15 cellular contexts compared by ENCODE assay signal in the genomic region with DNA sequence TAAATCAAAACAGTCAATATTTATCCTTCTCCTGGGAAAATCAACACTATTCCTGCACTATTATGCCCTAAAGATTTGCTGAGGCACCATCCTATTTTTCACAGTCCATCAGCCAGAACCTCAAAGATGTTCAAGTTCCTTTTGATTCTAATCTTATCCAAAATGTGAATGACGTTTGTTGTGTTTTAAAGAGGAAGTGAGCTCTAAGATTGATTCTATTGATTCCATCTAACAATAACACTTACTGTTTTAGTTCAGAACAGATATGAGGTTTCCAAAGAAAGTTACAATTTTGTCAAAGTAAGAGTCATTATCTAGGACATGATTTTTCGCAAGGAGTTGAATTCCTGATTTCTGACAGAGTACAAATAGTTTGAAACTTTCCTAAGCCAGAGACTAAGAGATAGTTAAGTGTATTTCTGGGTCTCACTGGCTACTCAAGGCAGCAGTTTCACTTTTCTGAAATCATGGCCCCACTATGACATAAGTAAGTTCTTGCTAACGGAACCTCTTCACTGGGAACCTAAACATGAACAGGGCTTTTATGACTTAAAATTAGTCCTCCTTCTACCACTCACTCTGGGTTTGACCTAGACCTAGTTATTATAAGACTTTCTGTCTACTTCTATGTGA.
DNase-seq lines count a peak whose midpoint lies in the region; ATAC-seq, FAIRE-seq and TF ChIP-seq lines count a peak whose summit lies in the region.
"Had no signal": no experiment of that assay in that cellular context is flagged by ENCODE, and none has a peak within 500 bp of the region (broad histone marks: within the 10 kb centered on the region; RNA-seq: fewer than 3 reads in every experiment).

No MANE protein-coding gene starts in this region.

- H2AFZ ChIP-seq in GM12878 (ENCODE audit: control insufficient read depth, low read depth, low read length), result no peak overlapping the region

- in situ Hi-C loops in GM12878 (cut with MboI), result no loop called here
- in situ Hi-C loops in ACHN (cut with HindIII; ENCODE audit: low pct_ligation_motif_present, low pct_unique_long_range_greater_than_20kb, low sequenced_read_pairs), result no loop called here

- H3K4me2 ChIP-seq in GM12878 (ENCODE audit: control insufficient read depth, insufficient read depth), result no peak overlapping the region

- TF ChIP-seq EP300 in GM12878 (IDR thresholded peaks at IDR 0.05; ENCODE audit: borderline replicate concordance in 1 of 2, control insufficient read depth in 1 of 2, low read depth in 2 of 2, low read length in 2 of 2), result no peak

- H3K27me3 ChIP-seq in GM06990 (replicated peaks; ENCODE audit: control insufficient read depth, insufficient read depth, low read length), result no peaks in the 10 kb centered on the region; the same call in 1 of the 2 replicates
- H3K27me3 ChIP-seq in GM12878 (replicated peaks in 1 of 2; ENCODE audit: control insufficient read depth in 2 of 2, insufficient read depth in 2 of 2, low read length in 1 of 2), result no peaks in the 10 kb centered on the region

- FAIRE-seq in GM12878 (lab: Jason Lieb, UNC), result no peak
- FAIRE-seq: GM19239 had no signal

- TF ChIP-seq RAD21 in GM12878 (IDR thresholded peaks at IDR 0.05; ENCODE audit: insufficient read depth, low read depth, low read length), result no peak

- no peaks in the 10 kb centered on the region for H3K36me3 ChIP-seq in GM06990 (ENCODE audit: control insufficient read depth, insufficient read depth, low read length)
- no peaks in the 10 kb centered on the region for H3K36me3 ChIP-seq in GM12878 (ENCODE audit: control insufficient read depth in 2 of 2, insufficient read depth in 2 of 2, low read length in 1 of 2)

- POLR2A ChIA-PET in GM12878 (lab: Charles Lee), result no interaction called here

- ATAC-seq in GM12878, result no peak

- no peak overlapping the region for H3K9ac ChIP-seq in GM12878 (ENCODE audit: control insufficient read depth, insufficient read depth, low read length)

- H3K79me2 ChIP-seq in GM12878 (ENCODE audit: control insufficient read depth, insufficient read depth, low read length), result no peaks in the 10 kb centered on the region

- no peak overlapping the region for H3K27ac ChIP-seq in GM12878 (ENCODE audit: control insufficient read depth, insufficient read depth)

- no peaks in the 10 kb centered on the region for H3K9me3 ChIP-seq in GM12878 (replicated peaks; ENCODE audit: control insufficient read depth, insufficient read depth, low read length)

- H3K4me3 ChIP-seq in AG09309 (ENCODE audit: control insufficient read depth, low read depth, low read length), result no peak overlapping the region
- no peak overlapping the region for H3K4me3 ChIP-seq in GM06990 (replicated peaks; ENCODE audit: low read depth, low read length)
- no peak overlapping the region for H3K4me3 ChIP-seq in GM12878

- intact Hi-C loops in GM12878 (cut with micrococcal nuclease; ENCODE audit: unreplicated experiment), result no loop called here

- BruUV-seq in GM12878 (replicated peaks; lab: Mats Ljungman, UMichigan), result no TSS peak

- TF ChIP-seq CTCF in AG09309 (IDR thresholded peaks at IDR 0.05; ENCODE audit: control insufficient read depth, insufficient read depth, low read depth, low read length, missing control alignments) (no peak), GM06990 (IDR thresholded peaks at IDR 0.05; ENCODE audit: insufficient read depth, low read length, poor library complexity, severe bottlenecking) (no peak), GM12878 (IDR thresholded peaks at IDR 0.05 in 2 of 3, conservative IDR thresholded peaks at IDR 0.05 in 1 of 3; ENCODE audit: control insufficient read depth in 2 of 3, extremely low read depth in 1 of 3, insufficient read depth in 1 of 3, low read depth in 3 of 3, low read length in 3 of 3) (no peak)

- DNase-seq in AG09309 (ENCODE audit: low read depth), result peak; percentile 43
- peak; percentile 19 for DNase-seq in GM06990 (ENCODE audit: extremely low read depth, insufficient read length)
- DNase-seq in GM12878 (ENCODE audit: low read depth, low spot score), result no peak
- DNase-seq in foreskin melanocyte, result peak; percentile 44
- DNase-seq in NCI-H748 (lab: John Stamatoyannopoulos, UW; ENCODE audit: unreplicated experiment), result no peak
- no peak for DNase-seq in NCI-H1436 treated with DMSO at 0.1 percent for 48 hours (lab: John Stamatoyannopoulos, UW)
- no peak for DNase-seq in kidney tubule cell (ENCODE audit: low spot score)
- DNase-seq in ACHN, result no peak
- DNase-seq: CD4-positive, alpha-beta T cell; HCEC 1CT; NCI-H146; NCI-H2081 treated with DMSO at 0.1 percent for 48 hours; NCI-H524; NK-92 treated with Interleukin-12 subunit alpha and Interleukin-12 subunit beta, amount 100 ng/mL, for 24 hours had no signal

- RAD21 ChIA-PET in GM12878 (lab: Charles Lee; ENCODE audit: unreplicated experiment), result no interaction called here

- no peaks in the 10 kb centered on the region for H4K20me1 ChIP-seq in GM12878 (ENCODE audit: control insufficient read depth, insufficient read depth)

- 12% methylated on average over 3 of the region's 3 CpGs for WGBS in GM12878 (ENCODE audit: insufficient coverage, insufficient replicate concordance, low lambda C conversion rate, missing lambda C conversion rate)

- no peaks in the 10 kb centered on the region for H3K4me1 ChIP-seq in GM12878 (ENCODE audit: control insufficient read depth, insufficient read depth, low read length)

- CTCF ChIA-PET in GM12878 (lab: Yijun Ruan, JAX), result no interaction called here

- TF ChIP-seq POLR2A in GM12878 (IDR thresholded peaks at IDR 0.05; ENCODE audit: low read depth, low read length), result no peak

- SMC1A ChIA-PET in GM12878 (lab: Charles Lee; ENCODE audit: uncharacterized antibody, unreplicated experiment), result no interaction called here

TF ChIP-seq in GM12878, 131 proteins besides CTCF, POLR2A, EP300 and RAD21:
- no peak for TF ChIP-seq ZNF384 (IDR thresholded peaks at IDR 0.05; ENCODE audit: borderline replicate concordance, low read depth, low read length)
- TF ChIP-seq, protein P1, sequence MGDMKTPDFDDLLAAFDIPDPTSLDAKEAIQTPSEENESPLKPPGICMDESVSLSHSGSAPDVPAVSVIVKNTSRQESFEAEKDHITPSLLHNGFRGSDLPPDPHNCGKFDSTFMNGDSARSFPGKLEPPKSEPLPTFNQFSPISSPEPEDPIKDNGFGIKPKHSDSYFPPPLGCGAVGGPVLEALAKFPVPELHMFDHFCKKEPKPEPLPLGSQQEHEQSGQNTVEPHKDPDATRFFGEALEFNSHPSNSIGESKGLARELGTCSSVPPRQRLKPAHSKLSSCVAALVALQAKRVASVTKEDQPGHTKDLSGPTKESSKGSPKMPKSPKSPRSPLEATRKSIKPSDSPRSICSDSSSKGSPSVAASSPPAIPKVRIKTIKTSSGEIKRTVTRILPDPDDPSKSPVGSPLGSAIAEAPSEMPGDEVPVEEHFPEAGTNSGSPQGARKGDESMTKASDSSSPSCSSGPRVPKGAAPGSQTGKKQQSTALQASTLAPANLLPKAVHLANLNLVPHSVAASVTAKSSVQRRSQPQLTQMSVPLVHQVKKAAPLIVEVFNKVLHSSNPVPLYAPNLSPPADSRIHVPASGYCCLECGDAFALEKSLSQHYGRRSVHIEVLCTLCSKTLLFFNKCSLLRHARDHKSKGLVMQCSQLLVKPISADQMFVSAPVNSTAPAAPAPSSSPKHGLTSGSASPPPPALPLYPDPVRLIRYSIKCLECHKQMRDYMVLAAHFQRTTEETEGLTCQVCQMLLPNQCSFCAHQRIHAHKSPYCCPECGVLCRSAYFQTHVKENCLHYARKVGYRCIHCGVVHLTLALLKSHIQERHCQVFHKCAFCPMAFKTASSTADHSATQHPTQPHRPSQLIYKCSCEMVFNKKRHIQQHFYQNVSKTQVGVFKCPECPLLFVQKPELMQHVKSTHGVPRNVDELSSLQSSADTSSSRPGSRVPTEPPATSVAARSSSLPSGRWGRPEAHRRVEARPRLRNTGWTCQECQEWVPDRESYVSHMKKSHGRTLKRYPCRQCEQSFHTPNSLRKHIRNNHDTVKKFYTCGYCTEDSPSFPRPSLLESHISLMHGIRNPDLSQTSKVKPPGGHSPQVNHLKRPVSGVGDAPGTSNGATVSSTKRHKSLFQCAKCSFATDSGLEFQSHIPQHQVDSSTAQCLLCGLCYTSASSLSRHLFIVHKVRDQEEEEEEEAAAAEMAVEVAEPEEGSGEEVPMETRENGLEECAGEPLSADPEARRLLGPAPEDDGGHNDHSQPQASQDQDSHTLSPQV (IDR thresholded peaks at IDR 0.05), result no peak
- TF ChIP-seq SPI1 (IDR thresholded peaks at IDR 0.05; ENCODE audit: borderline replicate concordance, insufficient read depth, low read depth, low read length), result peak; percentile 45; the same call in 1 of the 2 replicates
TF ChIP-seq in GM12878: peak in this region for 1.

Comparison
In these comparisons a context has a peak if more than half of its experiments do, and no peak if none do; other contexts are left out.
1. DNase-seq: peak in AG09309 (single experiment), GM06990 (single experiment) and foreskin melanocyte (single experiment); none in GM12878 (single experiment), NCI-H748 (single experiment), NCI-H1436 treated with DMSO at 0.1 percent for 48 hours (single experiment), kidney tubule cell (single experiment) and ACHN (single experiment).